36 cellular contexts compared by ENCODE assay signal in genomic region chrX:87890437-87890836, GRCh38.
A peak's percentile ranks its signal among the peaks of the same experiment; 100 is the strongest.
DNase-seq lines count a peak whose midpoint lies in the region; ATAC-seq, FAIRE-seq and TF ChIP-seq lines count a peak whose summit lies in the region.
"Had no signal": no experiment of that assay in that cellular context is flagged by ENCODE, and none has a peak within 500 bp of the region (broad histone marks: within the 10 kb centered on the region; RNA-seq: fewer than 3 reads in every experiment).

No MANE protein-coding gene starts in this region.

- H3K27me3 Mint-ChIP-seq in astrocyte (ENCODE audit: low read depth, unreplicated experiment): no peaks in the 10 kb centered on the region
- no peaks in the 10 kb centered on the region for H3K27me3 Mint-ChIP-seq in nephron (ENCODE audit: low read depth)
- H3K27me3 Mint-ChIP-seq: B cell; CD4-positive, alpha-beta memory T cell; CD4-positive, alpha-beta T cell; CD4-positive, CD25-positive, alpha-beta regulatory T cell had no signal

- H3K9ac ChIP-seq in astrocyte (ENCODE audit: low read length): no peak overlapping the region
- H3K9ac ChIP-seq in neural cell (ENCODE audit: low read length): no peak overlapping the region
- H3K9ac ChIP-seq: BLaER1; BLaER1 treated with 17β-estradiol and CSF1 and Interleukin-3, amounts not matched to agents 10 nM and 100 nM had no signal

- H3K36me3 ChIP-seq in astrocyte (ENCODE audit: insufficient read depth, low read length): no peaks in the 10 kb centered on the region
- no peaks in the 10 kb centered on the region for H3K36me3 ChIP-seq in neural cell (ENCODE audit: insufficient read depth, low read length)
- H3K36me3 ChIP-seq: BE2C; BLaER1; BLaER1 treated with 17β-estradiol and CSF1 and Interleukin-3, amounts not matched to agents 10 nM and 100 nM had no signal

- no peaks in the 10 kb centered on the region for H3K27me3 ChIP-seq in astrocyte (ENCODE audit: insufficient read depth, low read length)
- no peaks in the 10 kb centered on the region for H3K27me3 ChIP-seq in neural cell (ENCODE audit: insufficient read depth, low read depth, low read length)
- H3K27me3 ChIP-seq: BE2C had no signal

- H4K20me1 ChIP-seq in astrocyte (ENCODE audit: insufficient read depth, low read length) (no peaks in the 10 kb centered on the region), neural cell (ENCODE audit: insufficient read depth) (no peaks in the 10 kb centered on the region)
- H4K20me1 ChIP-seq: BLaER1; BLaER1 treated with 17β-estradiol and CSF1 and Interleukin-3, amounts not matched to agents 10 nM and 100 nM had no signal

- no peak overlapping the region for H3K27ac Mint-ChIP-seq in astrocyte (ENCODE audit: unreplicated experiment)
- peak overlapping the region in 2 of 3 experiments; percentile 6 to 32 for H3K27ac Mint-ChIP-seq in nephron
- H3K27ac Mint-ChIP-seq: B cell; CD14-positive monocyte; CD4-positive, alpha-beta memory T cell; CD4-positive, alpha-beta T cell; CD4-positive, CD25-positive, alpha-beta regulatory T cell; CD8-positive, alpha-beta memory T cell; CD8-positive, alpha-beta T cell had no signal

- H3K36me3 Mint-ChIP-seq in astrocyte (ENCODE audit: low read depth, unreplicated experiment) (no peaks in the 10 kb centered on the region), nephron (ENCODE audit: low read depth) (no peaks in the 10 kb centered on the region)
- H3K36me3 Mint-ChIP-seq: CD14-positive monocyte; CD4-positive, alpha-beta memory T cell; CD4-positive, CD25-positive, alpha-beta regulatory T cell; CD8-positive, alpha-beta memory T cell; CD8-positive, alpha-beta T cell had no signal

- no peak for TF ChIP-seq RAD21 in neural cell (conservative IDR thresholded peaks at IDR 0.05)

- ATAC-seq in HG03342 (IDR thresholded peaks at IDR 0.05; ENCODE audit: unreplicated experiment): no peak
- ATAC-seq in HG02759 (IDR thresholded peaks at IDR 0.05; ENCODE audit: unreplicated experiment): no peak
- ATAC-seq: A549; CD8-positive, alpha-beta T cell had no signal

- H3K4me3 ChIP-seq in astrocyte (ENCODE audit: insufficient read depth, low read depth, low read length) (no peak overlapping the region), neural cell (ENCODE audit: low read length) (no peak overlapping the region)
- H3K4me3 ChIP-seq: A549; BLaER1; BLaER1 treated with 17β-estradiol and CSF1 and Interleukin-3, amounts not matched to agents 10 nM and 100 nM had no signal

- H2AFZ ChIP-seq in astrocyte (ENCODE audit: low read depth, low read length): no peak overlapping the region
- H2AFZ ChIP-seq in neural cell (ENCODE audit: low read depth, low read length): no peak overlapping the region

- TF ChIP-seq CTCF in astrocyte (IDR thresholded peaks at IDR 0.05; ENCODE audit: insufficient read depth, low read depth, low read length): no peak
- no peak for TF ChIP-seq CTCF in nephron (IDR thresholded peaks at IDR 0.05; ENCODE audit: unreplicated experiment in 3 of 3)
- no peak for TF ChIP-seq CTCF in neural cell (IDR thresholded peaks at IDR 0.05; ENCODE audit: poor library complexity, severe bottlenecking)

- no peaks in the 10 kb centered on the region for H3F3A ChIP-seq in neural cell (ENCODE audit: insufficient read depth, low read length, poor library complexity, severe bottlenecking)

- no peak overlapping the region for H3K4me2 ChIP-seq in astrocyte (ENCODE audit: low read length)
- no peak overlapping the region for H3K4me2 ChIP-seq in neural cell (ENCODE audit: low read length)
- H3K4me2 ChIP-seq: A549; BLaER1; BLaER1 treated with 17β-estradiol and CSF1 and Interleukin-3, amounts not matched to agents 10 nM and 100 nM had no signal

- H3K79me2 ChIP-seq in astrocyte (ENCODE audit: insufficient read depth, low read length): no peaks in the 10 kb centered on the region
- H3K79me2 ChIP-seq in neural cell (replicated peaks; ENCODE audit: insufficient read depth, low read length): no peaks in the 10 kb centered on the region

- peak; percentile 66 for TF ChIP-seq EP300 in neural cell (conservative IDR thresholded peaks at IDR 0.05; ENCODE audit: poor library complexity, severe bottlenecking)

- H3K4me1 Mint-ChIP-seq in astrocyte (ENCODE audit: low read depth, unreplicated experiment) (no peaks in the 10 kb centered on the region), nephron (peaks cover 26% of the 10 kb centered on the region)
- H3K4me1 Mint-ChIP-seq: B cell; CD14-positive monocyte; CD4-positive, alpha-beta memory T cell; CD4-positive, CD25-positive, alpha-beta regulatory T cell had no signal

- H3K9me2 ChIP-seq in neural cell (ENCODE audit: insufficient read depth, low read length): no peaks in the 10 kb centered on the region

- no peaks in the 10 kb centered on the region for H3K4me1 ChIP-seq in astrocyte (ENCODE audit: insufficient read depth, low read length)
- H3K4me1 ChIP-seq: A549; BE2C; BLaER1; BLaER1 treated with 17β-estradiol and CSF1 and Interleukin-3, amounts not matched to agents 10 nM and 100 nM; Caco-2 had no signal

- H3K9me3 Mint-ChIP-seq in astrocyte (ENCODE audit: unreplicated experiment): no peaks in the 10 kb centered on the region
- H3K9me3 Mint-ChIP-seq in nephron: no peaks in the 10 kb centered on the region
- H3K9me3 Mint-ChIP-seq: CD4-positive, alpha-beta memory T cell; CD8-positive, alpha-beta memory T cell; CD8-positive, alpha-beta T cell had no signal

- DNase-seq in GM19239 (ENCODE audit: insufficient read length, low spot score) (no peak), astrocyte (ENCODE audit: low read depth) (no peak), activated T-cell treated with anti-CD3 and anti-CD28 coated beads for 4 hours (no peak)
- no peak for DNase-seq in stimulated activated CD4-positive, alpha-beta T cell treated with anti-CD3 and anti-CD28 coated beads, Interleukin-12 subunit alpha, Interleukin-12 subunit beta, amount 100 ng/mL, for 4 hours
- DNase-seq: 8988T; ACHN; AML-193; BE2C; C1 segment of cervical spinal cord; Caco-2; Calu3; CD4-positive, alpha-beta memory T cell; CD4-positive, alpha-beta T cell; CD4-positive, CD25-positive, alpha-beta regulatory T cell; CD8-positive, alpha-beta memory T cell; CD8-positive, alpha-beta T cell; COR-L47; DMS 273 treated with DMSO at 0.1 percent for 48 hours; DMS153; DMS53; DMS79; DMS79 treated with DMSO at 0.1 percent for 48 hours; DND-41; EL had no signal

- FAIRE-seq in GM19239 (lab: Jason Lieb, UNC): peak; percentile 55
- FAIRE-seq in astrocyte (lab: Jason Lieb, UNC): peak; percentile 13
- FAIRE-seq: D721Med had no signal

- H3K9me3 ChIP-seq in astrocyte (ENCODE audit: insufficient read depth, low read depth, low read length) (no peaks in the 10 kb centered on the region), neural cell (ENCODE audit: low read length) (no peaks in the 10 kb centered on the region)
- H3K9me3 ChIP-seq: A549; BE2C; BLaER1; BLaER1 treated with 17β-estradiol and CSF1 and Interleukin-3, amounts not matched to agents 10 nM and 100 nM; Caco-2 had no signal

- H3K27ac ChIP-seq in astrocyte (ENCODE audit: low read depth, low read length) (no peak overlapping the region), neural cell (ENCODE audit: low read length) (no peak overlapping the region)
- H3K27ac ChIP-seq: 22Rv1; A549; BLaER1; BLaER1 treated with 17β-estradiol and CSF1 and Interleukin-3, amounts not matched to agents 10 nM and 100 nM; C4-2B had no signal

- no peak overlapping the region for H3K4me3 Mint-ChIP-seq in astrocyte (ENCODE audit: unreplicated experiment)
- no peak overlapping the region for H3K4me3 Mint-ChIP-seq in nephron
- H3K4me3 Mint-ChIP-seq: B cell; CD14-positive monocyte; CD4-positive, alpha-beta memory T cell; CD4-positive, alpha-beta T cell; CD4-positive, CD25-positive, alpha-beta regulatory T cell; CD8-positive, alpha-beta memory T cell; CD8-positive, alpha-beta T cell had no signal

TF ChIP-seq in neural cell, 6 proteins besides CTCF, POLR2A, EP300 and RAD21:
- TF ChIP-seq REST (IDR thresholded peaks at IDR 0.05; ENCODE audit: borderline replicate concordance): peak; percentile 81
- no peak for TF ChIP-seq MXI1 (conservative IDR thresholded peaks at IDR 0.05; ENCODE audit: poor library complexity, severe bottlenecking)
- TF ChIP-seq POLR2AphosphoS5 (IDR thresholded peaks at IDR 0.05): no peak
- no peak for TF ChIP-seq SMC3 (conservative IDR thresholded peaks at IDR 0.05; ENCODE audit: poor library complexity)
- no peak for TF ChIP-seq TAF1 (IDR thresholded peaks at IDR 0.05; ENCODE audit: low read depth)
- no peak for TF ChIP-seq EZH2 (IDR thresholded peaks at IDR 0.05; ENCODE audit: borderline replicate concordance, insufficient read depth, low read length, poor library complexity, severe bottlenecking)
